8 cellular contexts compared by ENCODE assay signal in genomic region chrX:106898462-106898861, GRCh38. TPM values are rescaled to one million over a fixed set of nuclear protein-coding genes. Genes with fewer than 3 reads are reported as not detected.
DNase-seq lines count a peak whose midpoint lies in the region; ATAC-seq, FAIRE-seq and TF ChIP-seq lines count a peak whose summit lies in the region.

No MANE protein-coding gene starts in this region.

- no peaks in the 10 kb centered on the region for H3K36me3 ChIP-seq in neural progenitor cell

- no peak overlapping the region for H3K27ac ChIP-seq in neural progenitor cell

- FAIRE-seq in D721Med (lab: Jason Lieb, UNC), result no peak

- H3F3A ChIP-seq in neural progenitor cell (ENCODE audit: low read depth), result peaks cover 3% of the 10 kb centered on the region

- H3K27me3 Mint-ChIP-seq in effector memory CD8-positive, alpha-beta T cell, result peaks cover 0 to 3% of the 10 kb centered on the region in 2 donors
- H3K27me3 Mint-ChIP-seq in neural progenitor cell (ENCODE audit: insufficient read depth, low read depth), result peaks cover 5% of the 10 kb centered on the region

- no peaks in the 10 kb centered on the region for H3K4me1 Mint-ChIP-seq in effector memory CD8-positive, alpha-beta T cell (ENCODE audit: low read depth in 2 of 2)
- peaks cover 29% of the 10 kb centered on the region for H3K4me1 Mint-ChIP-seq in neural progenitor cell

- H3K9me3 ChIP-seq in neural progenitor cell (ENCODE audit: low read depth), result no peaks in the 10 kb centered on the region

- H3K36me3 Mint-ChIP-seq in effector memory CD8-positive, alpha-beta T cell (ENCODE audit: insufficient read depth), result no peaks in the 10 kb centered on the region
- H3K36me3 Mint-ChIP-seq in neural progenitor cell, result no peaks in the 10 kb centered on the region

- DNase-seq in D721Med (ENCODE audit: insufficient read length, low spot score), result no peak
- DNase-seq in NCI-H82 (lab: John Stamatoyannopoulos, UW), result peak; percentile 61
- peak in 1 of 3 experiments; percentile 6 for DNase-seq in effector memory CD8-positive, alpha-beta T cell
- peak; percentile 68 for DNase-seq in neural progenitor cell (ENCODE audit: low spot score)
- DNase-seq in posterior vena cava (ENCODE audit: low spot score), result no peak
- no peak for DNase-seq in activated gamma-delta T cell treated with Interleukin-2 at 50 U/mL for 16 hours

- ATAC-seq in GM18867 (IDR thresholded peaks at IDR 0.05; ENCODE audit: unreplicated experiment) (peak; percentile 81), HG03135 (IDR thresholded peaks at IDR 0.05; ENCODE audit: unreplicated experiment) (peak; percentile 66)
- ATAC-seq in effector memory CD8-positive, alpha-beta T cell (replicated peaks), result peak; percentile 64

- peaks cover 4% of the 10 kb centered on the region for H3K4me1 ChIP-seq in neural progenitor cell

- H3K79me2 ChIP-seq in neural progenitor cell (ENCODE audit: low read depth), result no peaks in the 10 kb centered on the region

- H4K20me1 ChIP-seq in neural progenitor cell (ENCODE audit: low read depth), result no peaks in the 10 kb centered on the region

- no peak overlapping the region for H3K4me3 Mint-ChIP-seq in effector memory CD8-positive, alpha-beta T cell
- no peak overlapping the region for H3K4me3 Mint-ChIP-seq in neural progenitor cell

- TF ChIP-seq CTCF in D721Med (IDR thresholded peaks at IDR 0.05; ENCODE audit: insufficient read depth, missing control alignments) (peak; percentile 28), neural progenitor cell (IDR thresholded peaks at IDR 0.05) (peak; percentile 57)

- no peaks in the 10 kb centered on the region for H3K27me3 ChIP-seq in neural progenitor cell

- no peak overlapping the region for H2AFZ ChIP-seq in neural progenitor cell (replicated peaks)

- no peak overlapping the region for H3K9ac ChIP-seq in neural progenitor cell

- no peak overlapping the region for H3K4me2 ChIP-seq in neural progenitor cell

- H3K27ac Mint-ChIP-seq in effector memory CD8-positive, alpha-beta T cell, result peak overlapping the region in 1 of 2 donors; percentile 76
- no peak overlapping the region for H3K27ac Mint-ChIP-seq in neural progenitor cell

- no peaks in the 10 kb centered on the region for H3K9me3 Mint-ChIP-seq in effector memory CD8-positive, alpha-beta T cell
- H3K9me3 Mint-ChIP-seq in neural progenitor cell, result peaks cover 3% of the 10 kb centered on the region

- intact Hi-C loops in posterior vena cava (cut with DNase I), result loop anchor here in 1 of 2 donors (5.0 kb wide), 1 partner anchor 34 kb away; no protein-coding TSS in a partner anchor

- H3K4me3 ChIP-seq in neural progenitor cell, result no peak overlapping the region

RNA-seq across cellular contexts. Expression of gene RIPPLY1, which starts 4.7 kb away (rescaled TPM):
- total RNA-seq in neural progenitor cell (ENCODE audit: low replicate concordance) (not detected in 2 replicates), posterior vena cava (under 1 TPM in 1 of 2 donors, not detected in 1; 0.57 TPM)

RNA-seq across cellular contexts. Expression of gene CLDN2, which starts 21.7 kb away (rescaled TPM):
- total RNA-seq in neural progenitor cell (ENCODE audit: low replicate concordance) (not detected in 2 replicates), posterior vena cava (not detected)

Comparison
In these comparisons a context has a peak if more than half of its experiments do, and no peak if none do; other contexts are left out.
1. DNase-seq: peak in NCI-H82 (single experiment) and neural progenitor cell (single experiment); none in D721Med (single experiment), posterior vena cava (single experiment) and activated gamma-delta T cell treated with Interleukin-2 at 50 U/mL for 16 hours (single experiment).
2. Peak in every context shown above with its lines, with median percentiles within 50 percentile points of each other: ATAC-seq.